In the genomic region with DNA sequence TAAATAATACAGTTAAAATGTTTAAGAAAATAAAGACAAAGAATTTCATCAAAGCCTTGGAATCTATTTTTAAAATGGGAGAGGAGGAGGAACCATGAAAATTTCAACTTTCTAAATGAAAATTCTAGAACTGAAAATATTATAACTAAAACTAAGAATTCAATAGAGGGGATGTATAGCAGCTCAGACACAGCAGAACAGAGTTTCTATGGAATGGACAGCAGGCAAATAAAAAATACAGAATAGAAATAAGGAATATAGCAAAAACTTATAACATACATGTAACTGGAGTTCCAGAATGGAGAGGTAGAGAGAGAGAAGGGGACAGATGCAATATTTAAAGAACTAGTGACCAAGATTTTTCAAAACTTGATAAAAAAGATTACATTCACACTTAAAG, we compare ENCODE assay signal across 23 cellular contexts. TPM values are rescaled to one million over a fixed set of nuclear protein-coding genes. Genes with fewer than 3 reads are reported as not detected.
A peak's percentile ranks its signal among the peaks of the same experiment; 100 is the strongest.
DNase-seq lines count a peak whose midpoint lies in the region; ATAC-seq and TF ChIP-seq lines count a peak whose summit lies in the region.
"Had no signal": no experiment of that assay in that cellular context is flagged by ENCODE, and none has a peak within 500 bp of the region (broad histone marks: within the 10 kb centered on the region; RNA-seq: fewer than 3 reads in every experiment).

No MANE protein-coding gene starts in this region.

- H3K36me3 ChIP-seq in SK-N-SH (replicated peaks in 1 of 2; ENCODE audit: control insufficient read depth in 1 of 2, insufficient read depth in 2 of 2, low read length in 1 of 2) = no peaks in the 10 kb centered on the region
- H3K36me3 ChIP-seq: BLaER1 had no signal

- H3K36me3 Mint-ChIP-seq in immature natural killer cell (peaks cover 4 to 14% (median 11%) of the 10 kb centered on the region in 3 donors), neural crest cell (ENCODE audit: low read depth) (peaks cover 22% of the 10 kb centered on the region)

- peaks cover 22% of the 10 kb centered on the region; the same call in 1 of the 2 replicates for H3K79me2 ChIP-seq in SK-N-SH (ENCODE audit: insufficient read depth)

- H3K4me1 Mint-ChIP-seq in immature natural killer cell (peaks cover 19 to 27% of the 10 kb centered on the region in 2 donors), neural crest cell (peaks cover 23% of the 10 kb centered on the region)

- H3K4me3 ChIP-seq in SK-N-SH (ENCODE audit: low read depth in 2 of 2, low read length in 1 of 2) = no peak overlapping the region
- H3K4me3 ChIP-seq: BLaER1, GM12878 had no signal

- H3K9me3 ChIP-seq in SK-N-SH = peaks cover 12% of the 10 kb centered on the region

- peak overlapping the region; percentile 77 to 92 (median 81) for H3K4me3 Mint-ChIP-seq in immature natural killer cell
- H3K4me3 Mint-ChIP-seq in neural crest cell = peak overlapping the region; percentile 90
- H3K4me3 Mint-ChIP-seq: CD4-positive, alpha-beta T cell had no signal

- H3K4me2 ChIP-seq in SK-N-SH = no peak overlapping the region
- H3K4me2 ChIP-seq: BLaER1 had no signal

- H3F3A ChIP-seq in SK-N-SH (replicated peaks; ENCODE audit: insufficient read depth) = peaks cover 7% of the 10 kb centered on the region

- CTCF ChIA-PET in SK-N-SH (lab: Yijun Ruan, JAX) = no interaction called here

- no peak for TF ChIP-seq RAD21 in SK-N-SH (IDR thresholded peaks at IDR 0.05; ENCODE audit: low read length)

- no peak overlapping the region for H3K9ac ChIP-seq in SK-N-SH
- H3K9ac ChIP-seq: BLaER1 had no signal

- POLR2A ChIA-PET in SK-N-SH (lab: Yijun Ruan, JAX) = no interaction called here

- H4K20me1 ChIP-seq in SK-N-SH (ENCODE audit: insufficient read depth) = no peaks in the 10 kb centered on the region
- H4K20me1 ChIP-seq: BLaER1 had no signal

- no peak for TF ChIP-seq EP300 in SK-N-SH (IDR thresholded peaks at IDR 0.05; ENCODE audit: borderline replicate concordance in 1 of 2, low read depth in 1 of 2, low read length in 1 of 2)

- peaks cover 0 to 3% of the 10 kb centered on the region in 2 experiments; a peak in 2 of 4 replicates for H3K4me1 ChIP-seq in SK-N-SH (ENCODE audit: control insufficient read depth in 1 of 2, insufficient read depth in 2 of 2, low read depth in 1 of 2, low read length in 1 of 2)
- H3K4me1 ChIP-seq: BLaER1 had no signal

- intact Hi-C loops in left cardiac atrium (cut with DNase I) = no loop called here

- H3K27me3 ChIP-seq in SK-N-SH (ENCODE audit: insufficient read depth) = no peaks in the 10 kb centered on the region
- H3K27me3 ChIP-seq: BLaER1 had no signal

- no peaks in the 10 kb centered on the region for H3K9me2 ChIP-seq in SK-N-SH

- no peak overlapping the region for H3K27ac ChIP-seq in SK-N-SH (ENCODE audit: low read depth in 2 of 2, low read length in 1 of 2)
- H3K27ac ChIP-seq: BLaER1 had no signal

- DNase-seq in SK-N-SH (no peak), immature natural killer cell (no peak), neural crest cell (ENCODE audit: low read depth, low spot score) (no peak), NCI-H82 (lab: John Stamatoyannopoulos, UW) (no peak), left cardiac atrium (no peak), NCI-H748 treated with DMSO at 0.1 percent for 48 hours (lab: John Stamatoyannopoulos, UW) (no peak)
- no peak for DNase-seq in stimulated activated CD4-positive, alpha-beta T cell treated with anti-CD3 and anti-CD28 coated beads, Interleukin-12 subunit alpha, Interleukin-12 subunit beta, amount 100 ng/mL, for 4 hours
- DNase-seq: CD4-positive, alpha-beta T cell; COR-L47; DND-41; H7; KG1; NCI-H1092 treated with DMSO at 0.1 percent for 48 hours; NCI-H146; NCI-H2029; NCI-H2227 treated with DMSO at 0.1 percent for 48 hours; NCI-H510A; NCI-H774; SIG-M5 had no signal

- H3K27ac Mint-ChIP-seq in immature natural killer cell (peak overlapping the region in 1 of 6 donors; percentile 25), neural crest cell (ENCODE audit: unreplicated experiment) (no peak overlapping the region)
- H3K27ac Mint-ChIP-seq: CD4-positive, alpha-beta T cell had no signal

- H2AFZ ChIP-seq in SK-N-SH (ENCODE audit: low read depth) = no peak overlapping the region

- H3K9me3 Mint-ChIP-seq in immature natural killer cell = peaks cover 12 to 24% (median 18%) of the 10 kb centered on the region in 6 donors
- peaks cover 20% of the 10 kb centered on the region for H3K9me3 Mint-ChIP-seq in neural crest cell

- no peak for TF ChIP-seq CTCF in SK-N-SH (IDR thresholded peaks at IDR 0.05)
- TF ChIP-seq CTCF in neural crest cell (conservative IDR thresholded peaks at IDR 0.05) = no peak

- no peak for ATAC-seq in SK-N-SH treated with all-trans-retinoic acid at 6 μM for 48 hours
- ATAC-seq in left cardiac atrium = no peak
- ATAC-seq: GM12878, Panc1 had no signal

- H3K27me3 Mint-ChIP-seq in immature natural killer cell (ENCODE audit: low read depth in 3 of 3) = peaks cover 0 to 7% (median 7%) of the 10 kb centered on the region in 3 donors
- H3K27me3 Mint-ChIP-seq in neural crest cell (ENCODE audit: low read depth) = peaks cover 6% of the 10 kb centered on the region

TF ChIP-seq in SK-N-SH treated with all-trans-retinoic acid at 6 μM for 48 hours, 23 proteins besides CTCF, POLR2A, EP300 and RAD21:
- no peak for TF ChIP-seq TCF4 (CRISPR knock-in tag; IDR thresholded peaks at IDR 0.05; ENCODE audit: borderline replicate concordance)
- peak; percentile 97 for TF ChIP-seq ZFP30 (CRISPR knock-in tag; IDR thresholded peaks at IDR 0.05)

TF ChIP-seq in SK-N-SH, 30 proteins besides CTCF, POLR2A, EP300 and RAD21:
- no peak for TF ChIP-seq MXI1 (IDR thresholded peaks at IDR 0.05; ENCODE audit: low read depth, low read length)
- no peak for TF ChIP-seq SMC3 (IDR thresholded peaks at IDR 0.05; ENCODE audit: low read depth, low read length)

RNA-seq across cellular contexts. Expression of gene RANBP17, which starts 1.4 kb away (rescaled TPM):
- polyA plus RNA-seq in SK-N-SH (2012; rRNA removed) (6.0 and 8.1 TPM in 2 replicates), immature natural killer cell (1 to 10 TPM in 2 of 3 donors, under 1 TPM in 1; 0.91 to 4.8 (median 1.7) TPM)
- 2.9 and 3.6 TPM in 2 replicates for polyA plus RNA-seq in SK-N-SH (2012; cell fraction: cytosol; rRNA removed)
- polyA plus RNA-seq in SK-N-SH (2012; cell fraction: nucleus; rRNA removed) = 27.4 and 38.4 TPM in 2 replicates
- total RNA-seq in neural crest cell (24.2 and 26.9 TPM in 2 replicates), left cardiac atrium (1 to 10 TPM; 4.2 to 7.3 TPM)
- total RNA-seq: CD4-positive, alpha-beta T cell had no signal
- polyA plus RNA-seq: GM12878 had no signal
